ENCODE assay signal across 26 cellular contexts in the genomic region with DNA sequence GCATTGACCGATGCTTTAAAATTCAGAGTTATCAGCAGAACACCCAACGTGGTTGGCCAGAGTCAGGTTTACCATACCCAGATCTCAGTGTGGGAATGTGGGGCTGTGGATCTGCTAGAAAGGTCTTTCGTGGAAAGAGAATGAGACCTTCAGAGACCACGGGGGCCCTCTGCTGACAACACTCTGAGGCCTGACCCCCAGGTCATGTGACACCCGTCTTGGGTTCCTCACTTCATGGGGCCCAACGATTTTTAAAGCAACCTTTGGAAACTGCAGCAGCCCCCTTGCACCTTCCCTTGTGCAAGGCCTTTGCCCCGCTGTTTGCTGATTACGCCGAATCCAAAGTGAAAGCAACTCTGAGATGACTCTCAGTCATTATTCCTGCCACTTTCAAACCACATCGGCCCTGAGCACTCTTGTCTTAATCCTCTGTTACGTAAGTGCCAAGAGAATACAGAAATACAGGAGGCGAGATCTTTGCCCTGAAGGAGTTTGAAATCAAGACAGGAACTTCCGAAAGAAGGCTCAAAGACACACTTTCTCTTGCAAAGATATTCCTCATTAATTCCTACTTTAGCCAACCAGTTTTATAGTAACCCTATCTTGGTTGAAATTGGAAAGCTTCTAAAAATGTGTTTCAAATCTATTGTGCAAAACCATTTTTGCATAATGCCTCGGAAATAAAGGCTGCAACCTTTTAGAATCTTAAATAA.
A peak's percentile ranks its signal among the peaks of the same experiment; 100 is the strongest.
DNase-seq lines count a peak whose midpoint lies in the region.
"Had no signal": no experiment of that assay in that cellular context is flagged by ENCODE, and none has a peak within 500 bp of the region (broad histone marks: within the 10 kb centered on the region; RNA-seq: fewer than 3 reads in every experiment).

No MANE protein-coding gene starts in this region.

- peak; percentile 3 for DNase-seq in NOMO-1 treated with DMSO at 0.1 percent for 48 hours (lab: John Stamatoyannopoulos, UW; ENCODE audit: unreplicated experiment)
- no peak for DNase-seq in NOMO-1 (lab: John Stamatoyannopoulos, UW; ENCODE audit: unreplicated experiment in 2 of 2)
- peak; percentile 78 for DNase-seq in amniotic epithelial cell (ENCODE audit: low read depth)
- DNase-seq in myocyte (ENCODE audit: low read depth), result peak; percentile 28
- DNase-seq in activated CD4-positive, alpha-beta T cell treated with anti-CD3 and anti-CD28 coated beads for 48 hours, result no peak
- DNase-seq in stimulated activated CD4-positive, alpha-beta T cell treated with anti-CD3 and anti-CD28 coated beads, Interleukin-12 subunit alpha, Interleukin-12 subunit beta, amount 100 ng/mL, for 4 hours, result no peak
- no peak for DNase-seq in activated CD4-positive, alpha-beta T cell treated with anti-CD3 and anti-CD28 coated beads for 4 hours
- DNase-seq in stimulated activated CD4-positive, alpha-beta T cell treated with anti-CD3 and anti-CD28 coated beads, Interleukin-4, amount 100 ng/mL, for 4 hours, result no peak
- DNase-seq: activated CD4-positive, alpha-beta T cell treated with anti-CD3 and anti-CD28 coated beads for 36 hours; activated CD8-positive, alpha-beta memory T cell treated with anti-CD3 and anti-CD28 coated beads for 24 hours; activated effector memory CD4-positive, alpha-beta T cell treated with anti-CD3 and anti-CD28 coated beads, Interleukin-2, amount 50 U/mL, for 16 hours; activated T-cell treated with anti-CD3 and anti-CD28 coated beads, Interleukin-2, amount 50 U/mL, for 1 hour; CD4-positive, CD25-positive, alpha-beta regulatory T cell; dermis blood vessel endothelial cell; esophagus squamous epithelium; H9; left ventricle myocardium inferior; naive thymus-derived CD4-positive, alpha-beta T cell; NCI-H1105; NCI-H2029; NCI-H69; nucleus accumbens; psoas muscle; SK-N-SH; spleen; stimulated activated CD4-positive, alpha-beta T cell treated with anti-CD3 and anti-CD28 coated beads, Interleukin-2, amount 100 ng/mL, for 48 hours had no signal

Comparison
In these comparisons a context has a peak if more than half of its experiments do, and no peak if none do; other contexts are left out.
1. DNase-seq: peak in NOMO-1 treated with DMSO at 0.1 percent for 48 hours (single experiment), amniotic epithelial cell (single experiment) and myocyte (single experiment); none in NOMO-1 (0 of 2), activated CD4-positive, alpha-beta T cell treated with anti-CD3 and anti-CD28 coated beads for 48 hours (single experiment), stimulated activated CD4-positive, alpha-beta T cell treated with anti-CD3 and anti-CD28 coated beads, Interleukin-12 subunit alpha, Interleukin-12 subunit beta, amount 100 ng/mL, for 4 hours (single experiment), activated CD4-positive, alpha-beta T cell treated with anti-CD3 and anti-CD28 coated beads for 4 hours (0 of 2) and stimulated activated CD4-positive, alpha-beta T cell treated with anti-CD3 and anti-CD28 coated beads, Interleukin-4, amount 100 ng/mL, for 4 hours (0 of 2).